21 cellular contexts compared by ENCODE assay signal in genomic region chr2:147756103-147756502, GRCh38.
DNase-seq lines count a peak whose midpoint lies in the region; ATAC-seq, FAIRE-seq and TF ChIP-seq lines count a peak whose summit lies in the region.
"Had no signal": no experiment of that assay in that cellular context is flagged by ENCODE, and none has a peak within 500 bp of the region (broad histone marks: within the 10 kb centered on the region; RNA-seq: fewer than 3 reads in every experiment).

No MANE protein-coding gene starts in this region.

- H3K36me3 ChIP-seq in HUES48 (ENCODE audit: control insufficient read depth, insufficient read depth, low read length) (no peaks in the 10 kb centered on the region), bronchial epithelial cell (ENCODE audit: control insufficient read depth, insufficient read depth, low read length) (no peaks in the 10 kb centered on the region)

- H3K4me1 ChIP-seq in HUES48 (ENCODE audit: control insufficient read depth, insufficient read depth, low read length): peaks cover 20% of the 10 kb centered on the region

- no peak overlapping the region for H3K9ac ChIP-seq in HUES48 (ENCODE audit: low read depth, low read length)
- H3K9ac ChIP-seq: GM23248 had no signal

- no peaks in the 10 kb centered on the region for H3K27me3 Mint-ChIP-seq in chondrocyte (ENCODE audit: low read depth)
- H3K27me3 Mint-ChIP-seq: B cell, T-cell had no signal

- peak overlapping the region; percentile 57 for H3K27ac ChIP-seq in HUES48 (ENCODE audit: low read depth, low read length)
- H3K27ac ChIP-seq: GM23248 had no signal

- peak; percentile 44 for DNase-seq in COR-L47 (lab: John Stamatoyannopoulos, UW)
- DNase-seq in NCI-H2227 treated with DMSO at 0.1 percent for 48 hours (lab: John Stamatoyannopoulos, UW): peak; percentile 26
- DNase-seq in bronchial epithelial cell (ENCODE audit: low read depth): no peak
- DNase-seq in chondrocyte (ENCODE audit: low spot score): no peak
- no peak for DNase-seq in cerebellar nuclear complex (lab: John Stamatoyannopoulos, UW)
- DNase-seq: DMS153, MM.1S, NCI-H1105, NCI-H187 treated with DMSO at 0.1 percent for 48 hours, NCI-H2171, NCI-H510A, SIG-M5, T-cell had no signal

- TF ChIP-seq CTCF in bronchial epithelial cell (IDR thresholded peaks at IDR 0.05; ENCODE audit: insufficient read depth, low read length, severe bottlenecking): no peak
- no peak for TF ChIP-seq CTCF in chondrocyte (IDR thresholded peaks at IDR 0.05)

- H3K27ac Mint-ChIP-seq in chondrocyte (ENCODE audit: unreplicated experiment): no peak overlapping the region
- H3K27ac Mint-ChIP-seq: B cell, T-cell had no signal

- no peak overlapping the region for H3K4me3 ChIP-seq in HUES48 (ENCODE audit: low read depth, low read length)
- no peak overlapping the region for H3K4me3 ChIP-seq in bronchial epithelial cell (ENCODE audit: low read depth, low read length)
- H3K4me3 ChIP-seq: GM23248 had no signal

- H3K4me1 Mint-ChIP-seq in chondrocyte (ENCODE audit: low read depth): no peaks in the 10 kb centered on the region
- H3K4me1 Mint-ChIP-seq: B cell, T-cell had no signal

- no peaks in the 10 kb centered on the region for H3K9me3 ChIP-seq in HUES48 (ENCODE audit: control insufficient read depth, insufficient read depth, low read length)

- H3K36me3 Mint-ChIP-seq in chondrocyte (ENCODE audit: low read depth): no peaks in the 10 kb centered on the region
- H3K36me3 Mint-ChIP-seq: T-cell had no signal

- no peak overlapping the region for H3K4me3 Mint-ChIP-seq in chondrocyte (ENCODE audit: unreplicated experiment)
- H3K4me3 Mint-ChIP-seq: B cell, T-cell had no signal

- H3K9me3 Mint-ChIP-seq in chondrocyte (ENCODE audit: low read depth): no peaks in the 10 kb centered on the region
- H3K9me3 Mint-ChIP-seq: T-cell had no signal

- H3K27me3 ChIP-seq in HUES48 (ENCODE audit: control insufficient read depth, insufficient read depth, low read length): no peaks in the 10 kb centered on the region
- H3K27me3 ChIP-seq in bronchial epithelial cell (ENCODE audit: control insufficient read depth, insufficient read depth, low read length): no peaks in the 10 kb centered on the region

- FAIRE-seq in bronchial epithelial cell (lab: Jason Lieb, UNC): peak; percentile 13
- FAIRE-seq: GM12891, GM19239 had no signal

- ATAC-seq in HG02938 (IDR thresholded peaks at IDR 0.05; ENCODE audit: unreplicated experiment) (no peak), HG02763 (IDR thresholded peaks at IDR 0.05; ENCODE audit: unreplicated experiment) (no peak)
- ATAC-seq: SK-N-SH treated with all-trans-retinoic acid at 6 μM for 48 hours, T-cell had no signal

Comparison
In these comparisons a context has a peak if more than half of its experiments do, and no peak if none do; other contexts are left out.
1. DNase-seq: peak in COR-L47 (single experiment) and NCI-H2227 treated with DMSO at 0.1 percent for 48 hours (single experiment); none in bronchial epithelial cell (single experiment), chondrocyte (single experiment) and cerebellar nuclear complex (0 of 2).